28 cellular contexts compared by ENCODE assay signal in the genomic region with DNA sequence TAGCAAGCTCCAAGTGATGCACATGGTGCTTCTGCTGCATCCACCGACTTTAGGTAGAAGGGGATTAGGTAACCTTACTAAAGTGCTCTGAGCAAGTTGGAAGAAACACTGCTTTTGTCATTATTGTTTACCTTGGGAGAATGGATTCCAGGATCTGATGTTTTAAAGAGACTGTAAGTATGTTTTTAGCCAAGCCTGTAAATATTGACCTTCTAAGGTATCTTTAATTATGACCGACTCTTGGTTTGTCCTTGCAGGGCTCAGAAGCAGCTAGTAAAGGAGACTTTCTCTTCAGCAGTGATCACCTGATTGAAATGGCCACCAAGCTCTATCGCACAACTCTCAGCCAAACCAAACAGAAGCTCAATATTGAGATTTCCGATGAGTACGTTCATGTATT.
"Had no signal": no experiment of that assay in that cellular context is flagged by ENCODE, and none has a peak within 500 bp of the region (broad histone marks: within the 10 kb centered on the region; RNA-seq: fewer than 3 reads in every experiment).

No MANE protein-coding gene starts in this region.

- H3K27me3 ChIP-seq: adrenal gland, Peyer's patch had no signal

- H3K4me1 ChIP-seq: adrenal gland had no signal

- ATAC-seq: activated CD8-positive, alpha-beta T cell treated with anti-CD3 and anti-CD28 coated beads for 36 hours; activated naive CD4-positive, alpha-beta T cell treated with anti-CD3 and anti-CD28 coated beads, Interleukin-2, amount 50 U/mL, for 72 hours; activated T-cell treated with anti-CD3 and anti-CD28 coated beads, Interleukin-2, amount 50 U/mL, for 72 hours had no signal

- H3K4me1 Mint-ChIP-seq: activated CD4-positive, alpha-beta T cell treated with anti-CD3 and anti-CD28 coated beads, Interleukin-2, amount 10 ng/mL, durations not matched to agents 24 days and 14 days; brain had no signal

- H3K36me3 ChIP-seq: Peyer's patch had no signal

- H3K4me3 Mint-ChIP-seq: activated CD4-positive, alpha-beta T cell treated with anti-CD3 and anti-CD28 coated beads, Interleukin-2, amount 10 ng/mL, durations not matched to agents 24 days and 14 days; activated CD8-positive, alpha-beta T cell treated with anti-CD3 and anti-CD28 coated beads for 36 hours; activated T-cell treated with anti-CD3 and anti-CD28 coated beads, Interleukin-2, amount 50 U/mL, for 72 hours; brain had no signal

- H3K9me3 Mint-ChIP-seq: activated CD4-positive, alpha-beta T cell treated with anti-CD3 and anti-CD28 coated beads, Interleukin-2, amount 10 ng/mL, durations not matched to agents 24 days and 14 days; activated CD8-positive, alpha-beta T cell treated with anti-CD3 and anti-CD28 coated beads for 36 hours; activated naive CD4-positive, alpha-beta T cell treated with anti-CD3 and anti-CD28 coated beads, Interleukin-2, amount 50 U/mL, for 72 hours; activated T-cell treated with anti-CD3 and anti-CD28 coated beads, Interleukin-2, amount 50 U/mL, for 72 hours; activated T-helper 2 cell treated with anti-CD3 and anti-CD28 coated beads, Interferon-gamma antibody, Interleukin-2, Interleukin-4, amounts not matched to agents 10 μg/mL and 5 μg/mL and 100 μg/mL, durations not matched to agents 14 hours and 24 hours and 36 hours; brain had no signal

- H3K9me3 ChIP-seq: adrenal gland, Peyer's patch had no signal

- H3K27ac ChIP-seq: adrenal gland, Peyer's patch had no signal

- H3K4me3 ChIP-seq: adrenal gland, Peyer's patch had no signal

- H3K27ac Mint-ChIP-seq: activated CD4-positive, alpha-beta T cell treated with anti-CD3 and anti-CD28 coated beads, Interleukin-2, amount 10 ng/mL, durations not matched to agents 24 days and 14 days; activated CD8-positive, alpha-beta T cell treated with anti-CD3 and anti-CD28 coated beads for 36 hours; activated naive CD4-positive, alpha-beta T cell treated with anti-CD3 and anti-CD28 coated beads, Interleukin-2, amount 50 U/mL, for 72 hours; activated T-cell treated with anti-CD3 and anti-CD28 coated beads, Interleukin-2, amount 50 U/mL, for 72 hours; activated T-helper 2 cell treated with anti-CD3 and anti-CD28 coated beads, Interferon-gamma antibody, Interleukin-2, Interleukin-4, amounts not matched to agents 10 μg/mL and 5 μg/mL and 100 μg/mL, durations not matched to agents 14 hours and 24 hours and 36 hours; brain had no signal

- DNase-seq: activated CD4-positive, alpha-beta T cell treated with anti-CD3 and anti-CD28 coated beads, Interleukin-2, amount 10 ng/mL, durations not matched to agents 24 days and 14 days; activated CD4-positive, alpha-beta T cell treated with anti-CD3 and anti-CD28 coated beads, Interleukin-2, amount 50 U/mL, for 4 hours; activated CD8-positive, alpha-beta T cell treated with anti-CD3 and anti-CD28 coated beads for 36 hours; activated gamma-delta T cell; activated naive CD4-positive, alpha-beta T cell treated with Interleukin-2 at 50 U/mL for 16 hours; activated T-cell treated with anti-CD3 and anti-CD28 coated beads, Interleukin-2, amount 50 U/mL, for 1 hour; activated T-cell treated with anti-CD3 and anti-CD28 coated beads, Interleukin-2, amount 50 U/mL, for 72 hours; adrenal gland; central memory CD4-positive, alpha-beta T cell; Kasumi-1; MM.1S; MV-4-11; NCI-H1092; NCI-H1436 treated with DMSO at 0.1 percent for 48 hours; NCI-H1694 treated with DMSO at 0.1 percent for 48 hours; NCI-H2029; NCI-H345; NCI-H524 treated with DMSO at 0.1 percent for 48 hours; Peyer's patch; RPMI8226; SIG-M5; SW 1271; T-helper 1 cell; T-helper 2 cell; T-helper 9 cell had no signal

- H3K27me3 Mint-ChIP-seq: activated CD4-positive, alpha-beta T cell treated with anti-CD3 and anti-CD28 coated beads, Interleukin-2, amount 10 ng/mL, durations not matched to agents 24 days and 14 days; activated CD8-positive, alpha-beta T cell treated with anti-CD3 and anti-CD28 coated beads for 36 hours; brain had no signal
